ENCODE assay signal across 36 cellular contexts in genomic region chr7:83925860-83926259, GRCh38.
A peak's percentile ranks its signal among the peaks of the same experiment; 100 is the strongest.
DNase-seq lines count a peak whose midpoint lies in the region; ATAC-seq and TF ChIP-seq lines count a peak whose summit lies in the region.
"Had no signal": no experiment of that assay in that cellular context is flagged by ENCODE, and none has a peak within 500 bp of the region (broad histone marks: within the 10 kb centered on the region; RNA-seq: fewer than 3 reads in every experiment).

No MANE protein-coding gene starts in this region.

- no peak overlapping the region for H3K27ac ChIP-seq in PC-3 (ENCODE audit: low read length)
- H3K27ac ChIP-seq: ascending aorta, parathyroid adenoma, RWPE1, SK-N-MC had no signal

- no peaks in the 10 kb centered on the region for H3K9me3 ChIP-seq in PC-3 (ENCODE audit: low read length)
- H3K9me3 ChIP-seq: ascending aorta had no signal

- no peaks in the 10 kb centered on the region for H4K20me1 ChIP-seq in PC-3 (ENCODE audit: low read length)

- H3K79me2 ChIP-seq in PC-3 (ENCODE audit: low read length): no peaks in the 10 kb centered on the region
- H3K79me2 ChIP-seq: parathyroid adenoma had no signal

- no peak overlapping the region for H3K4me2 ChIP-seq in PC-3 (ENCODE audit: low read length)

- no peaks in the 10 kb centered on the region for H3K36me3 Mint-ChIP-seq in activated CD4-positive, alpha-beta T cell treated with anti-CD3 and anti-CD28 coated beads, Interleukin-2, amount 10 ng/mL, durations not matched to agents 7 days and 5 days (ENCODE audit: low read depth)
- H3K36me3 Mint-ChIP-seq in chondrocyte (ENCODE audit: low read depth): no peaks in the 10 kb centered on the region
- H3K36me3 Mint-ChIP-seq: activated naive CD8-positive, alpha-beta T cell; CD8-positive, alpha-beta memory T cell; immature natural killer cell; stimulated activated effector memory CD8-positive, alpha-beta T cell treated with anti-CD3 and anti-CD28 coated beads, Interleukin-12 subunit alpha, Interleukin-12 subunit beta, amount 100 ng/mL, for 72 hours; type B pancreatic cell had no signal

- H3K4me3 Mint-ChIP-seq in activated CD4-positive, alpha-beta T cell treated with anti-CD3 and anti-CD28 coated beads, Interleukin-2, amount 10 ng/mL, durations not matched to agents 7 days and 5 days: no peak overlapping the region
- H3K4me3 Mint-ChIP-seq in chondrocyte (ENCODE audit: unreplicated experiment): no peak overlapping the region
- H3K4me3 Mint-ChIP-seq: activated naive CD8-positive, alpha-beta T cell; B cell; CD8-positive, alpha-beta memory T cell; central memory CD8-positive, alpha-beta T cell; immature natural killer cell; neural crest cell; stimulated activated effector memory CD8-positive, alpha-beta T cell treated with anti-CD3 and anti-CD28 coated beads, Interleukin-12 subunit alpha, Interleukin-12 subunit beta, amount 100 ng/mL, for 72 hours; T-helper 1 cell treated with Interleukin-12 subunit alpha and Interleukin-12 subunit beta and Interleukin-4 antibody, amounts not matched to agents 30 μg/mL and 1 μg/mL, for 36 hours; type B pancreatic cell had no signal

- intact Hi-C loops in PC-3 (cut with micrococcal nuclease) (no loop called here), left colon (cut with DNase I, micrococcal nuclease) (no loop called here), sciatic nerve (cut with DNase I) (no loop called here)

- H3K27ac Mint-ChIP-seq in activated CD4-positive, alpha-beta T cell treated with anti-CD3 and anti-CD28 coated beads, Interleukin-2, amount 10 ng/mL, durations not matched to agents 7 days and 5 days: no peak overlapping the region
- H3K27ac Mint-ChIP-seq in chondrocyte (ENCODE audit: unreplicated experiment): no peak overlapping the region
- H3K27ac Mint-ChIP-seq: activated naive CD8-positive, alpha-beta T cell; B cell; CD8-positive, alpha-beta memory T cell; immature natural killer cell; stimulated activated effector memory CD8-positive, alpha-beta T cell treated with anti-CD3 and anti-CD28 coated beads, Interleukin-12 subunit alpha, Interleukin-12 subunit beta, amount 100 ng/mL, for 72 hours; T-helper 1 cell treated with Interleukin-12 subunit alpha and Interleukin-12 subunit beta and Interleukin-4 antibody, amounts not matched to agents 30 μg/mL and 1 μg/mL, for 36 hours; type B pancreatic cell had no signal

- no peaks in the 10 kb centered on the region for H3K9me2 ChIP-seq in PC-3 (replicated peaks; ENCODE audit: low read length)

- no peak overlapping the region for H3K4me3 ChIP-seq in GM06990 (replicated peaks; ENCODE audit: low read depth, low read length)
- no peak overlapping the region for H3K4me3 ChIP-seq in PC-3 (ENCODE audit: low read length)
- H3K4me3 ChIP-seq: ascending aorta, SK-N-MC had no signal

- H3K27me3 ChIP-seq in GM06990 (replicated peaks; ENCODE audit: control insufficient read depth, insufficient read depth, low read length) (no peaks in the 10 kb centered on the region), PC-3 (ENCODE audit: low read length) (no peaks in the 10 kb centered on the region)
- H3K27me3 ChIP-seq: ascending aorta had no signal

- no TSS peak for BruUV-seq in PC-3 (replicated peaks; lab: Mats Ljungman, UMichigan)

- H2AFZ ChIP-seq in PC-3 (ENCODE audit: low read length): no peak overlapping the region
- H2AFZ ChIP-seq: parathyroid adenoma had no signal

- POLR2A ChIA-PET in PC-3 (lab: Charles Lee; ENCODE audit: unreplicated experiment): no interaction called here
- POLR2A ChIA-PET in activated CD4-positive, alpha-beta T cell treated with anti-CD3 and anti-CD28 coated beads, Interleukin-2, amount 10 ng/mL, durations not matched to agents 7 days and 5 days (lab: Charles Lee): no interaction called here

- ATAC-seq in GM18870 (IDR thresholded peaks at IDR 0.05; ENCODE audit: unreplicated experiment) (peak; percentile 57), HG02884 (IDR thresholded peaks at IDR 0.05; ENCODE audit: unreplicated experiment) (peak; percentile 65), PC-3 (peak; percentile 71), left colon (no peak), sciatic nerve (no peak)
- ATAC-seq: left lobe of liver; right cardiac atrium; stimulated activated effector memory CD8-positive, alpha-beta T cell treated with anti-CD3 and anti-CD28 coated beads, Interleukin-12 subunit alpha, Interleukin-12 subunit beta, amount 100 ng/mL, for 72 hours had no signal

- TF ChIP-seq CTCF in GM06990 (IDR thresholded peaks at IDR 0.05; ENCODE audit: insufficient read depth, low read length, poor library complexity, severe bottlenecking) (no peak), PC-3 (conservative IDR thresholded peaks at IDR 0.05; ENCODE audit: low read depth, low read length) (no peak), chondrocyte (IDR thresholded peaks at IDR 0.05) (no peak)

- H3K4me1 Mint-ChIP-seq in activated CD4-positive, alpha-beta T cell treated with anti-CD3 and anti-CD28 coated beads, Interleukin-2, amount 10 ng/mL, durations not matched to agents 7 days and 5 days: no peaks in the 10 kb centered on the region
- H3K4me1 Mint-ChIP-seq in chondrocyte (ENCODE audit: low read depth): peaks cover 11% of the 10 kb centered on the region
- H3K4me1 Mint-ChIP-seq: B cell; CD8-positive, alpha-beta memory T cell; central memory CD8-positive, alpha-beta T cell; immature natural killer cell; neural crest cell; stimulated activated effector memory CD8-positive, alpha-beta T cell treated with anti-CD3 and anti-CD28 coated beads, Interleukin-12 subunit alpha, Interleukin-12 subunit beta, amount 100 ng/mL, for 72 hours had no signal

- DNase-seq in GM06990 (ENCODE audit: extremely low read depth, insufficient read length) (peak; percentile 20), PC-3 (peak; percentile 74), left colon (no peak), chondrocyte (ENCODE audit: low spot score) (no peak), sciatic nerve (ENCODE audit: low spot score) (no peak)
- DNase-seq in activated CD4-positive, alpha-beta T cell treated with anti-CD3 and anti-CD28 coated beads, Interleukin-2, amount 10 ng/mL, durations not matched to agents 7 days and 5 days: no peak
- DNase-seq: activated CD8-positive, alpha-beta memory T cell treated with anti-CD3 and anti-CD28 coated beads for 24 hours; activated effector memory CD4-positive, alpha-beta T cell treated with Interleukin-2 at 50 U/mL for 16 hours; CD8-positive, alpha-beta memory T cell; GDM1; hypothalamus; immature natural killer cell; KBM-7; mesenchymal stem cell; NCI-H1417 treated with DMSO at 0.1 percent for 48 hours; NCI-H2107; NCI-H446; NCI-H774; right cardiac atrium; stimulated activated CD4-positive, alpha-beta T cell treated with anti-CD3 and anti-CD28 coated beads, Interleukin-12 subunit alpha, Interleukin-12 subunit beta, amount 100 ng/mL, for 4 hours; stimulated activated CD4-positive, alpha-beta T cell treated with anti-CD3 and anti-CD28 coated beads, Interleukin-4, amount 100 ng/mL, for 1 hour; substantia nigra had no signal

- CTCF ChIA-PET in PC-3 (lab: Charles Lee): no interaction called here
- CTCF ChIA-PET in activated CD4-positive, alpha-beta T cell treated with anti-CD3 and anti-CD28 coated beads, Interleukin-2, amount 10 ng/mL, durations not matched to agents 7 days and 5 days (lab: Charles Lee): no interaction called here

- peaks cover 2% of the 10 kb centered on the region for H3F3A ChIP-seq in PC-3 (ENCODE audit: low read length, unreplicated experiment)

- no peaks in the 10 kb centered on the region; the same call in 1 of the 2 replicates for H3K4me1 ChIP-seq in PC-3 (ENCODE audit: insufficient read depth, low read length)
- H3K4me1 ChIP-seq: ascending aorta, parathyroid adenoma had no signal

- no peaks in the 10 kb centered on the region for H3K9me3 Mint-ChIP-seq in activated CD4-positive, alpha-beta T cell treated with anti-CD3 and anti-CD28 coated beads, Interleukin-2, amount 10 ng/mL, durations not matched to agents 7 days and 5 days
- H3K9me3 Mint-ChIP-seq in chondrocyte (ENCODE audit: low read depth): no peaks in the 10 kb centered on the region
- H3K9me3 Mint-ChIP-seq: stimulated activated effector memory CD8-positive, alpha-beta T cell treated with anti-CD3 and anti-CD28 coated beads, Interleukin-12 subunit alpha, Interleukin-12 subunit beta, amount 100 ng/mL, for 72 hours; T-helper 1 cell treated with Interleukin-12 subunit alpha and Interleukin-12 subunit beta and Interleukin-4 antibody, amounts not matched to agents 30 μg/mL and 1 μg/mL, for 36 hours; type B pancreatic cell had no signal

- H3K9ac ChIP-seq in PC-3 (ENCODE audit: low read length): no peak overlapping the region
- H3K9ac ChIP-seq: parathyroid adenoma had no signal

- H3K36me3 ChIP-seq in GM06990 (ENCODE audit: control insufficient read depth, insufficient read depth, low read length) (no peaks in the 10 kb centered on the region), PC-3 (ENCODE audit: low read depth, low read length) (no peaks in the 10 kb centered on the region)
- H3K36me3 ChIP-seq: ascending aorta had no signal

- no peaks in the 10 kb centered on the region for H3K27me3 Mint-ChIP-seq in activated CD4-positive, alpha-beta T cell treated with anti-CD3 and anti-CD28 coated beads, Interleukin-2, amount 10 ng/mL, durations not matched to agents 7 days and 5 days
- H3K27me3 Mint-ChIP-seq in chondrocyte (ENCODE audit: low read depth): no peaks in the 10 kb centered on the region
- H3K27me3 Mint-ChIP-seq: B cell; CD8-positive, alpha-beta memory T cell; central memory CD8-positive, alpha-beta T cell; type B pancreatic cell had no signal

Comparison
In these comparisons a context has a peak if more than half of its experiments do, and no peak if none do; other contexts are left out.
1. DNase-seq: peak in GM06990 (single experiment) and PC-3 (single experiment); none in activated CD4-positive, alpha-beta T cell treated with anti-CD3 and anti-CD28 coated beads, Interleukin-2, amount 10 ng/mL, durations not matched to agents 7 days and 5 days (single experiment), left colon (0 of 2), chondrocyte (single experiment) and sciatic nerve (single experiment).
2. ATAC-seq: peak in GM18870 (single experiment), HG02884 (single experiment) and PC-3 (single experiment); none in left colon (single experiment) and sciatic nerve (single experiment).